ENCODE assay signal across 2 cellular contexts in genomic region chr1:19643113-19643512, GRCh38.
A peak's percentile ranks its signal among the peaks of the same experiment; 100 is the strongest.
TF ChIP-seq lines count a peak whose summit lies in the region.

No MANE protein-coding gene starts in this region.

TF ChIP-seq in A549, 52 proteins besides CTCF, POLR2A, EP300 and RAD21:
- TF ChIP-seq JUNB (IDR thresholded peaks at IDR 0.05) (no peak), REST (IDR thresholded peaks at IDR 0.05) (no peak), MAX (IDR thresholded peaks at IDR 0.05) (peak; percentile 25; the same call in 1 of the 2 replicates), FOSL2 (IDR thresholded peaks at IDR 0.05) (no peak), FOSL2 (CRISPR knock-in tag; IDR thresholded peaks at IDR 0.05) (0 out of 2 replicates have a peak, but pooled peaks have one; percentile 34)

TF ChIP-seq in GM12878, 131 proteins besides CTCF, POLR2A, EP300 and RAD21:
- TF ChIP-seq EZH2 (IDR thresholded peaks at IDR 0.05; ENCODE audit: borderline replicate concordance, control insufficient read depth, low read depth, low read length) (no peak), RCOR1 (conservative IDR thresholded peaks at IDR 0.05; ENCODE audit: low read depth, low read length) (no peak), BCLAF1 (IDR thresholded peaks at IDR 0.05) (no peak), HSF1 (IDR thresholded peaks at IDR 0.05; ENCODE audit: low read depth, low read length) (no peak), STAT1 (conservative IDR thresholded peaks at IDR 0.05) (no peak), ATF3 (IDR thresholded peaks at IDR 0.05; ENCODE audit: borderline replicate concordance, extremely low read depth, low read depth, low read length) (no peak), ZBED1 (IDR thresholded peaks at IDR 0.05; ENCODE audit: borderline replicate concordance) (no peak), POLR2AphosphoS5 (IDR thresholded peaks at IDR 0.05; ENCODE audit: low read length) (no peak), ZBTB40 (IDR thresholded peaks at IDR 0.05; ENCODE audit: borderline replicate concordance) (no peak), NR2C2 (IDR thresholded peaks at IDR 0.05; ENCODE audit: borderline replicate concordance, control insufficient read depth, insufficient read length, low read depth) (no peak), KAT2A (conservative IDR thresholded peaks at IDR 0.05; ENCODE audit: control insufficient read depth, low read depth, low read length) (no peak), ZSCAN29 (IDR thresholded peaks at IDR 0.05) (no peak), PKNOX1 (IDR thresholded peaks at IDR 0.05) (no peak), IRF3 (IDR thresholded peaks at IDR 0.05) (no peak), DPF2 (IDR thresholded peaks at IDR 0.05) (no peak), ZZZ3 (IDR thresholded peaks at IDR 0.05; ENCODE audit: control insufficient read depth, insufficient read length, low read depth) (no peak), ATF2 (IDR thresholded peaks at IDR 0.05; ENCODE audit: low read length) (no peak), FOXM1 (IDR thresholded peaks at IDR 0.05; ENCODE audit: low read depth, low read length) (no peak), CBX5 (IDR thresholded peaks at IDR 0.05; ENCODE audit: low read depth) (no peak)
